ENCODE assay signal across 32 cellular contexts in genomic region chr3:155919728-155920127, GRCh38.
"Had no signal": no experiment of that assay in that cellular context is flagged by ENCODE, and none has a peak within 500 bp of the region (broad histone marks: within the 10 kb centered on the region; RNA-seq: fewer than 3 reads in every experiment).

No MANE protein-coding gene starts in this region.

- H3K27ac Mint-ChIP-seq: activated CD4-positive, alpha-beta memory T cell treated with anti-CD3 and anti-CD28 coated beads, Interleukin-2, amount 10 ng/mL, durations not matched to agents 7 days and 5 days; activated CD8-positive, alpha-beta memory T cell treated with anti-CD3 and anti-CD28 coated beads, Interleukin-2, amount 10 ng/mL, durations not matched to agents 7 days and 5 days; activated naive CD8-positive, alpha-beta T cell treated with anti-CD3 and anti-CD28 coated beads for 36 hours; activated T-helper 17 cell treated with anti-CD3 and anti-CD28 coated beads, Interleukin-2, amount 50 U/mL, for 72 hours had no signal

- H3K4me1 ChIP-seq: Peyer's patch, SJCRH30 had no signal

- FAIRE-seq: K562 had no signal

- H3K4me1 Mint-ChIP-seq: activated CD8-positive, alpha-beta memory T cell treated with anti-CD3 and anti-CD28 coated beads, Interleukin-2, amount 10 ng/mL, durations not matched to agents 7 days and 5 days; activated naive CD8-positive, alpha-beta T cell treated with anti-CD3 and anti-CD28 coated beads for 36 hours; activated T-helper 17 cell treated with anti-CD3 and anti-CD28 coated beads, Interleukin-2, amount 50 U/mL, for 72 hours had no signal

- H3K27me3 ChIP-seq: brain microvascular endothelial cell, Peyer's patch, SJCRH30 had no signal

- H3K4me3 ChIP-seq: K562, Peyer's patch, SJCRH30, SK-N-MC had no signal

- H3K9me3 ChIP-seq: Peyer's patch, SJCRH30 had no signal

- DNase-seq: activated CD4-positive, alpha-beta memory T cell treated with anti-CD3 and anti-CD28 coated beads, Interleukin-2, amount 10 ng/mL, durations not matched to agents 7 days and 5 days; activated CD4-positive, alpha-beta T cell treated with anti-CD3 and anti-CD28 coated beads for 1 hour; activated CD4-positive, alpha-beta T cell treated with anti-CD3 and anti-CD28 coated beads for 48 hours; activated CD4-positive, CD25-positive, alpha-beta regulatory T cell; activated CD8-positive, alpha-beta memory T cell treated with anti-CD3 and anti-CD28 coated beads for 24 hours; activated CD8-positive, alpha-beta memory T cell treated with anti-CD3 and anti-CD28 coated beads, Interleukin-2, amount 10 ng/mL, durations not matched to agents 7 days and 5 days; activated effector memory CD4-positive, alpha-beta T cell treated with anti-CD3 and anti-CD28 coated beads, Interleukin-2, amount 50 U/mL, for 16 hours; activated naive CD4-positive, alpha-beta T cell; activated naive CD4-positive, alpha-beta T cell treated with anti-CD3 and anti-CD28 coated beads, Interleukin-2, amount 50 U/mL, for 16 hours; activated naive CD8-positive, alpha-beta T cell treated with anti-CD3 and anti-CD28 coated beads for 36 hours; activated T-cell treated with anti-CD3 and anti-CD28 coated beads, Interleukin-2, amount 50 U/mL, for 1 hour; activated T-cell treated with anti-CD3 and anti-CD28 coated beads, Interleukin-2, amount 50 U/mL, for 72 hours; amniotic stem cell; aorta; brain microvascular endothelial cell; IMR-90; NCI-H1417; NCI-H146; NCI-H187 treated with DMSO at 0.1 percent for 48 hours; NCI-H2081; NCI-H345; NCI-H524 treated with DMSO at 0.1 percent for 48 hours; PC-3; Peyer's patch; RPMI8226; SHP77; SJCRH30; T1000; WERI-Rb-1 had no signal

- H3K27me3 Mint-ChIP-seq: activated CD4-positive, alpha-beta memory T cell treated with anti-CD3 and anti-CD28 coated beads, Interleukin-2, amount 10 ng/mL, durations not matched to agents 7 days and 5 days; activated CD8-positive, alpha-beta memory T cell treated with anti-CD3 and anti-CD28 coated beads, Interleukin-2, amount 10 ng/mL, durations not matched to agents 7 days and 5 days; activated naive CD8-positive, alpha-beta T cell treated with anti-CD3 and anti-CD28 coated beads for 36 hours; activated T-helper 17 cell treated with anti-CD3 and anti-CD28 coated beads, Interleukin-2, amount 50 U/mL, for 72 hours had no signal

- H3K27ac ChIP-seq: brain microvascular endothelial cell, Peyer's patch, SJCRH30, SK-N-MC, WERI-Rb-1 had no signal

- H3K9me3 Mint-ChIP-seq: activated CD4-positive, alpha-beta memory T cell treated with anti-CD3 and anti-CD28 coated beads, Interleukin-2, amount 10 ng/mL, durations not matched to agents 7 days and 5 days; activated naive CD8-positive, alpha-beta T cell treated with anti-CD3 and anti-CD28 coated beads for 36 hours; activated T-cell treated with anti-CD3 and anti-CD28 coated beads, Interleukin-2, amount 50 U/mL, for 72 hours; activated T-helper 17 cell treated with anti-CD3 and anti-CD28 coated beads, Interleukin-2, amount 50 U/mL, for 72 hours had no signal

- H3K4me3 Mint-ChIP-seq: activated CD4-positive, alpha-beta memory T cell treated with anti-CD3 and anti-CD28 coated beads, Interleukin-2, amount 10 ng/mL, durations not matched to agents 7 days and 5 days; activated CD8-positive, alpha-beta memory T cell treated with anti-CD3 and anti-CD28 coated beads, Interleukin-2, amount 10 ng/mL, durations not matched to agents 7 days and 5 days; activated naive CD8-positive, alpha-beta T cell treated with anti-CD3 and anti-CD28 coated beads for 36 hours; activated T-cell treated with anti-CD3 and anti-CD28 coated beads, Interleukin-2, amount 50 U/mL, for 72 hours; activated T-helper 17 cell treated with anti-CD3 and anti-CD28 coated beads, Interleukin-2, amount 50 U/mL, for 72 hours had no signal

- ATAC-seq: activated CD8-positive, alpha-beta memory T cell treated with anti-CD3 and anti-CD28 coated beads, Interleukin-2, amount 10 ng/mL, durations not matched to agents 7 days and 5 days; activated T-cell treated with anti-CD3 and anti-CD28 coated beads, Interleukin-2, amount 50 U/mL, for 72 hours; activated T-helper 17 cell treated with anti-CD3 and anti-CD28 coated beads, Interleukin-2, amount 50 U/mL, for 72 hours; K562; PC-3 had no signal
